In genomic region chr16:88924834-88925539, GRCh38 we compare ENCODE assay signal across 1 cellular context.
TF ChIP-seq lines count a peak whose summit lies in the region.

No MANE protein-coding gene starts in this region.

TF ChIP-seq in HepG2, 621 proteins besides CTCF, POLR2A, EP300 and RAD21 (continued from another document and continues in another):
- TF ChIP-seq PATZ1 (CRISPR knock-in tag; IDR thresholded peaks at IDR 0.05) (peak; percentile 92), ZBTB43 (CRISPR knock-in tag; conservative IDR thresholded peaks at IDR 0.05) (no peak), ZNF446 (CRISPR knock-in tag; IDR thresholded peaks at IDR 0.05) (no peak), ZNF547 (CRISPR knock-in tag; IDR thresholded peaks at IDR 0.05) (peak; percentile 53; the same call in 1 of the 2 replicates), ZNF317 (CRISPR knock-in tag; IDR thresholded peaks at IDR 0.05) (no peak), SUZ12 (IDR thresholded peaks at IDR 0.05; ENCODE audit: low read depth, low read length) (peak; percentile 17; the same call in 1 of the 2 replicates), MTERF4 (CRISPR knock-in tag; IDR thresholded peaks at IDR 0.05) (no peak), ZFX (CRISPR knock-in tag; IDR thresholded peaks at IDR 0.05; ENCODE audit: low read depth) (peak; percentile 37), NBN (conservative IDR thresholded peaks at IDR 0.05) (no peak), ZZZ3 (CRISPR knock-in tag; IDR thresholded peaks at IDR 0.05; ENCODE audit: borderline replicate concordance) (0 out of 2 replicates have a peak, but pooled peaks have one; percentile 56), SAP130 (CRISPR knock-in tag; IDR thresholded peaks at IDR 0.05; ENCODE audit: low read depth) (peak; percentile 62), PLSCR1 (CRISPR knock-in tag; IDR thresholded peaks at IDR 0.05; ENCODE audit: borderline replicate concordance) (no peak), ATF3 (CRISPR knock-in tag; IDR thresholded peaks at IDR 0.05) (0 out of 2 replicates have a peak, but pooled peaks have one; percentile 18), SRSF9 (IDR thresholded peaks at IDR 0.05; ENCODE audit: borderline replicate concordance, insufficient read depth, low read depth, low read length, poor library complexity, severe bottlenecking) (no peak), MAZ (IDR thresholded peaks at IDR 0.05; ENCODE audit: borderline replicate concordance, low read depth, low read length) (peak; percentile 82; the same call in 1 of the 2 replicates), MAZ (CRISPR knock-in tag; IDR thresholded peaks at IDR 0.05; ENCODE audit: low read depth) (no peak), STAG1 (CRISPR knock-in tag; IDR thresholded peaks at IDR 0.05) (peak; percentile 64), SETDB1 (CRISPR knock-in tag; IDR thresholded peaks at IDR 0.05; ENCODE audit: borderline replicate concordance) (no peak), ZBTB46 (CRISPR knock-in tag; IDR thresholded peaks at IDR 0.05; ENCODE audit: borderline replicate concordance) (0 out of 2 replicates have a peak, but pooled peaks have one; percentile 50), PBX2 (CRISPR knock-in tag; IDR thresholded peaks at IDR 0.05) (no peak), KAT8 (CRISPR knock-in tag; IDR thresholded peaks at IDR 0.05) (no peak), KLF13 (CRISPR knock-in tag; IDR thresholded peaks at IDR 0.05) (no peak; the same call in 1 of the 2 replicates), SATB2 (CRISPR knock-in tag; IDR thresholded peaks at IDR 0.05) (no peak), ATM (IDR thresholded peaks at IDR 0.05; ENCODE audit: borderline replicate concordance) (no peak), ZNF576 (CRISPR knock-in tag; IDR thresholded peaks at IDR 0.05) (no peak), ZNF687 (CRISPR knock-in tag; IDR thresholded peaks at IDR 0.05) (peak; percentile 59; the same call in 1 of the 2 replicates), HMGXB4 (CRISPR knock-in tag; IDR thresholded peaks at IDR 0.05; ENCODE audit: borderline replicate concordance in 1 of 2, low read depth in 1 of 2) (peak; percentile 16 to 63; a peak in 1 of 4 replicates), MYC (CRISPR knock-in tag; IDR thresholded peaks at IDR 0.05; ENCODE audit: borderline replicate concordance) (0 out of 2 replicates have a peak, but pooled peaks have one; percentile 23), ELF3 (CRISPR knock-in tag; IDR thresholded peaks at IDR 0.05) (peak; percentile 60; the same call in 1 of the 2 replicates), FOSL2 (CRISPR knock-in tag; IDR thresholded peaks at IDR 0.05) (peak; percentile 88), ZNF770 (CRISPR knock-in tag; IDR thresholded peaks at IDR 0.05) (no peak), ZNF800 (CRISPR knock-in tag; IDR thresholded peaks at IDR 0.05) (0 out of 2 replicates have a peak, but pooled peaks have one; percentile 11), HIC2 (CRISPR knock-in tag; IDR thresholded peaks at IDR 0.05; ENCODE audit: low read depth) (peak; percentile 60; the same call in 1 of the 2 replicates), BRCA1 (CRISPR knock-in tag; IDR thresholded peaks at IDR 0.05) (no peak)
